Comparison of ENCODE assay signal across 21 cellular contexts in the genomic region with DNA sequence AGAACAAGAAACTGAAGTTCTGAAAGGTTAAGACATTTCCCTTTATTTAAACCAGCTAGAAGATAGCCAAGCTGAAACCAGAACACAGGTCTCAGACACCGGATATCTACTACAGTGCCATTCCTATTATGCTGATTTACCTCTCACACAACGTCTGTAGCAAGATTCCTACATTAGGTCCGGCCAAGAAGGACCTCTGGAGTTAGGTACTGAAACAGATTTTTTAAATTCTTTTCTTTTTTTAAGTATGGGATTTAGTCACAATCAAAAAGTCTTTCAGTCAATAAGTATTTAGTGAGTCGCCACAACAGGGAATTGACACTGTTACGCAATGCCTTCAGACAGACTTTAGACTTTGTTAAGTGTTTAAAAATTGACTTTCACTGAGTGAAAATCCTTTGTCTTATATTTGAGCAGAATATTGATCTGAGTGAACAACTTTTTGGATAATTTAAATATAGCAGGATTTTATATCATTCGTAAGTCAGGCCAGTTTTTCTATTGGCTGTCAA. TPM values are rescaled to one million over a fixed set of nuclear protein-coding genes. Genes with fewer than 3 reads are reported as not detected.
DNase-seq lines count a peak whose midpoint lies in the region; ATAC-seq and TF ChIP-seq lines count a peak whose summit lies in the region.
"Had no signal": no experiment of that assay in that cellular context is flagged by ENCODE, and none has a peak within 500 bp of the region (broad histone marks: within the 10 kb centered on the region; RNA-seq: fewer than 3 reads in every experiment).

No MANE protein-coding gene starts in this region.

- H3K4me3 ChIP-seq in mammary epithelial cell (replicated peaks in 1 of 3; ENCODE audit: insufficient read depth in 1 of 3, low read depth in 2 of 3, low read length in 3 of 3) (no peak overlapping the region), thyroid gland (replicated peaks in 1 of 3) (no peak overlapping the region)

- peaks cover 12% of the 10 kb centered on the region for H3K9me3 ChIP-seq in mammary epithelial cell (replicated peaks; ENCODE audit: insufficient read depth, low read length)
- no peaks in the 10 kb centered on the region for H3K9me3 ChIP-seq in thyroid gland
- H3K9me3 ChIP-seq: MG63 had no signal

- H3K27ac Mint-ChIP-seq in MCF 10A (ENCODE audit: low read depth, unreplicated experiment): peak overlapping the region; percentile 49
- no peak overlapping the region for H3K27ac Mint-ChIP-seq in chondrocyte (ENCODE audit: unreplicated experiment)
- H3K27ac Mint-ChIP-seq in activated CD8-positive, alpha-beta T cell treated with anti-CD3 and anti-CD28 coated beads for 36 hours: no peak overlapping the region
- H3K27ac Mint-ChIP-seq: CD4-positive, alpha-beta memory T cell had no signal

- H3K36me3 Mint-ChIP-seq in MCF 10A (ENCODE audit: insufficient read depth, unreplicated experiment) (no peaks in the 10 kb centered on the region), chondrocyte (ENCODE audit: low read depth) (no peaks in the 10 kb centered on the region)
- no peaks in the 10 kb centered on the region for H3K36me3 Mint-ChIP-seq in activated CD8-positive, alpha-beta T cell treated with anti-CD3 and anti-CD28 coated beads for 36 hours (ENCODE audit: low read depth)
- H3K36me3 Mint-ChIP-seq: CD4-positive, alpha-beta memory T cell had no signal

- in situ Hi-C loops in mammary epithelial cell (cut with MboI; ENCODE audit: low sequenced_read_pairs in 2 of 2): no loop called here

- H3K36me3 ChIP-seq in mammary epithelial cell (ENCODE audit: insufficient read depth, low read length) (no peaks in the 10 kb centered on the region), thyroid gland (no peaks in the 10 kb centered on the region)
- H3K36me3 ChIP-seq: MG63 had no signal

- no peak overlapping the region for H2AFZ ChIP-seq in mammary epithelial cell (ENCODE audit: low read depth, low read length)

- WGBS in mammary epithelial cell (ENCODE audit: low coverage, missing lambda C conversion rate): 55% methylated on average over 6 of the region's 6 CpGs
- 81 to 86% methylated on average over 6 of the region's 6 CpGs for WGBS in thyroid gland, 2 donors

- dilution Hi-C loops in mammary epithelial cell (cut with HindIII; ENCODE audit: low sequenced_read_pairs): no loop called here

- DNase-seq in MCF 10A (ENCODE audit: unreplicated experiment) (peak; percentile 35), mammary epithelial cell (no peak), amniotic epithelial cell (ENCODE audit: low read depth) (peak; percentile 18), left lobe of liver (ENCODE audit: low spot score) (no peak), chondrocyte (ENCODE audit: low spot score) (no peak), thyroid gland (no peak)
- no peak for DNase-seq in activated CD8-positive, alpha-beta T cell treated with anti-CD3 and anti-CD28 coated beads for 36 hours
- no peak for DNase-seq in activated CD4-positive, alpha-beta T cell treated with anti-CD3 and anti-CD28 coated beads, Interleukin-2, amount 50 U/mL, for 4 hours
- DNase-seq: Calu3; CD4-positive, alpha-beta memory T cell; DMS53; GOT3; MG63; NCI-H1930; NCI-H2171; NCI-H82; SIG-M5 had no signal

- intact Hi-C loops in MCF 10A (cut with micrococcal nuclease): no loop called here
- intact Hi-C loops in mammary epithelial cell (cut with micrococcal nuclease): no loop called here
- intact Hi-C loops in thyroid gland (cut with DNase I): no loop called here
- intact Hi-C loops in activated CD8-positive, alpha-beta T cell treated with anti-CD3 and anti-CD28 coated beads for 36 hours (cut with micrococcal nuclease): no loop called here

- H3K4me3 Mint-ChIP-seq in MCF 10A (ENCODE audit: unreplicated experiment) (peak overlapping the region; percentile 62), chondrocyte (ENCODE audit: unreplicated experiment) (no peak overlapping the region)
- no peak overlapping the region for H3K4me3 Mint-ChIP-seq in activated CD8-positive, alpha-beta T cell treated with anti-CD3 and anti-CD28 coated beads for 36 hours
- H3K4me3 Mint-ChIP-seq: CD4-positive, alpha-beta memory T cell had no signal

- H3K27ac ChIP-seq in mammary epithelial cell (ENCODE audit: insufficient read depth, low read depth, low read length) (no peak overlapping the region), thyroid gland (no peak overlapping the region)
- H3K27ac ChIP-seq: KMS-11 had no signal

- CTCF ChIA-PET in MCF 10A (lab: Yijun Ruan, JAX): no interaction called here
- CTCF ChIA-PET in mammary epithelial cell (lab: Charles Lee; ENCODE audit: low non-redundant PET): no interaction called here
- CTCF ChIA-PET in activated CD8-positive, alpha-beta T cell treated with anti-CD3 and anti-CD28 coated beads for 36 hours (lab: Charles Lee): no interaction called here

- H3K27me3 ChIP-seq in mammary epithelial cell (ENCODE audit: insufficient read depth, low read length) (no peaks in the 10 kb centered on the region), thyroid gland (no peaks in the 10 kb centered on the region)
- H3K27me3 ChIP-seq: MG63 had no signal

- H3K4me1 ChIP-seq in mammary epithelial cell (ENCODE audit: insufficient read depth, low read length) (no peaks in the 10 kb centered on the region), thyroid gland (no peaks in the 10 kb centered on the region)

- peak; percentile 68 for ATAC-seq in left lobe of liver
- no peak for ATAC-seq in activated CD8-positive, alpha-beta T cell treated with anti-CD3 and anti-CD28 coated beads for 36 hours

- H3K27me3 Mint-ChIP-seq in MCF 10A (ENCODE audit: insufficient read depth, unreplicated experiment) (no peaks in the 10 kb centered on the region), chondrocyte (ENCODE audit: low read depth) (no peaks in the 10 kb centered on the region)
- no peaks in the 10 kb centered on the region for H3K27me3 Mint-ChIP-seq in activated CD8-positive, alpha-beta T cell treated with anti-CD3 and anti-CD28 coated beads for 36 hours
- H3K27me3 Mint-ChIP-seq: CD4-positive, alpha-beta memory T cell had no signal

- no peak for TF ChIP-seq CTCF in MCF 10A (IDR thresholded peaks at IDR 0.05; ENCODE audit: unreplicated experiment)
- TF ChIP-seq CTCF in mammary epithelial cell (conservative IDR thresholded peaks at IDR 0.05 in 1 of 2, IDR thresholded peaks at IDR 0.05 in 1 of 2; ENCODE audit: extremely low read depth in 1 of 2, insufficient read depth in 1 of 2, low read depth in 1 of 2, low read length in 2 of 2): no peak
- TF ChIP-seq CTCF in chondrocyte (IDR thresholded peaks at IDR 0.05): no peak
- no peak for TF ChIP-seq CTCF in thyroid gland (IDR thresholded peaks at IDR 0.05)
- no peak for TF ChIP-seq CTCF in activated CD8-positive, alpha-beta T cell treated with anti-CD3 and anti-CD28 coated beads for 36 hours (IDR thresholded peaks at IDR 0.05)

- POLR2A ChIA-PET in MCF 10A (lab: Yijun Ruan, JAX): interaction anchor here (0.7 to 0.9 kb wide), 2 partner anchors 73 to 157 kb away, joined by 3 read pairs; no protein-coding TSS in a partner anchor
- POLR2A ChIA-PET in activated CD8-positive, alpha-beta T cell treated with anti-CD3 and anti-CD28 coated beads for 36 hours (lab: Charles Lee): interaction anchor here (0.7 kb wide), 1 partner anchor 1401 kb away, joined by 3 read pairs; no protein-coding TSS in a partner anchor

- no peaks in the 10 kb centered on the region for H4K20me1 ChIP-seq in mammary epithelial cell (ENCODE audit: insufficient read depth, low read length)

- no peaks in the 10 kb centered on the region for H3K79me2 ChIP-seq in mammary epithelial cell (ENCODE audit: insufficient read depth, low read length)

- TF ChIP-seq POLR2A in thyroid gland (IDR thresholded peaks at IDR 0.05): no peak

- peaks cover 23% of the 10 kb centered on the region for H3K9me3 Mint-ChIP-seq in MCF 10A (ENCODE audit: unreplicated experiment)
- peaks cover 49% of the 10 kb centered on the region for H3K9me3 Mint-ChIP-seq in chondrocyte (ENCODE audit: low read depth)
- H3K9me3 Mint-ChIP-seq in activated CD8-positive, alpha-beta T cell treated with anti-CD3 and anti-CD28 coated beads for 36 hours: peaks cover 2% of the 10 kb centered on the region

- H3K9ac ChIP-seq in mammary epithelial cell (ENCODE audit: insufficient read depth, low read length): no peak overlapping the region
- H3K9ac ChIP-seq: KMS-11 had no signal

- H3K4me2 ChIP-seq in mammary epithelial cell (ENCODE audit: insufficient read depth, low read depth, low read length): no peak overlapping the region

- BruUV-seq in MCF 10A (replicated peaks; lab: Mats Ljungman, UMichigan) (TSS peak; percentile 63), mammary epithelial cell (replicated peaks; lab: Mats Ljungman, UMichigan) (no TSS peak)

- H3K4me1 Mint-ChIP-seq in MCF 10A (ENCODE audit: insufficient read depth, unreplicated experiment) (peaks cover 9% of the 10 kb centered on the region), chondrocyte (ENCODE audit: low read depth) (no peaks in the 10 kb centered on the region)
- H3K4me1 Mint-ChIP-seq in activated CD8-positive, alpha-beta T cell treated with anti-CD3 and anti-CD28 coated beads for 36 hours (ENCODE audit: low read depth): no peaks in the 10 kb centered on the region
- H3K4me1 Mint-ChIP-seq: CD4-positive, alpha-beta memory T cell had no signal

RNA-seq across cellular contexts. Expression of a gene that starts 26.5 kb away (rescaled TPM):
- total RNA-seq in MCF 10A (2022): not detected in 2 replicates
- not detected for total RNA-seq in mammary epithelial cell
- polyA plus RNA-seq in mammary epithelial cell: not detected
- polyA minus RNA-seq in mammary epithelial cell: not detected
- total RNA-seq in left lobe of liver: not detected
- not detected in 3 replicates for total RNA-seq in chondrocyte
- total RNA-seq in thyroid gland: not detected
- not detected for total RNA-seq in activated CD8-positive, alpha-beta T cell treated with anti-CD3 and anti-CD28 coated beads for 36 hours
- total RNA-seq: A172; Calu3; CD4-positive, alpha-beta memory T cell; RPMI7951 had no signal
- polyA plus RNA-seq: BJ; CD4-positive, alpha-beta memory T cell had no signal

Comparison
In these comparisons a context has a peak if more than half of its experiments do, and no peak if none do; other contexts are left out.
1. DNase-seq: peak in MCF 10A (single experiment) and amniotic epithelial cell (single experiment); none in mammary epithelial cell (single experiment), left lobe of liver (single experiment), chondrocyte (single experiment), thyroid gland (0 of 2), activated CD8-positive, alpha-beta T cell treated with anti-CD3 and anti-CD28 coated beads for 36 hours (single experiment) and activated CD4-positive, alpha-beta T cell treated with anti-CD3 and anti-CD28 coated beads, Interleukin-2, amount 50 U/mL, for 4 hours (0 of 2).